ENCODE assay signal across 8 cellular contexts in genomic region chr17:29140051-29140582, GRCh38. TPM values are rescaled to one million over a fixed set of nuclear protein-coding genes. Genes with fewer than 3 reads are reported as not detected.
DNase-seq lines count a peak whose midpoint lies in the region; ATAC-seq and TF ChIP-seq lines count a peak whose summit lies in the region.

No MANE protein-coding gene starts in this region.

- H3K36me3 ChIP-seq in BE2C (no peaks in the 10 kb centered on the region), left lung (no peaks in the 10 kb centered on the region)

- DNase-seq in BE2C = peak; percentile 72
- peak; percentile 99 for DNase-seq in MV-4-11 (lab: John Stamatoyannopoulos, UW)
- DNase-seq in activated CD4-positive, CD25-positive, alpha-beta regulatory T cell (lab: John Stamatoyannopoulos, UW) = peak; percentile 55 to 78 (median 65)
- peak in 51 of 61 donors; percentile 13 to 94 (median 52) for DNase-seq in caudate nucleus (lab: John Stamatoyannopoulos, UW)
- peak; percentile 90 to 97 for DNase-seq in left lung
- DNase-seq in stimulated activated CD4-positive, alpha-beta T cell treated with anti-CD3 and anti-CD28 coated beads, Interleukin-4, amount 100 ng/mL, for 24 hours = peak; percentile 84
- DNase-seq in OCI-M2 (lab: John Stamatoyannopoulos, UW; ENCODE audit: unreplicated experiment) = no peak

- ATAC-seq in GM19463 (IDR thresholded peaks at IDR 0.05; ENCODE audit: unreplicated experiment) = peak; percentile 48
- ATAC-seq in left lung = peak; percentile 90

- H3K4me1 ChIP-seq in BE2C (peaks cover 14% of the 10 kb centered on the region), left lung (peaks cover 25 to 74% of the 10 kb centered on the region in 2 donors)

- no peaks in the 10 kb centered on the region for H3K27me3 ChIP-seq in BE2C
- no peaks in the 10 kb centered on the region for H3K27me3 ChIP-seq in left lung

- H3K27ac ChIP-seq in caudate nucleus (ENCODE audit: low read depth, low read length) (peak overlapping the region; percentile 69), left lung (peak overlapping the region; percentile 79 to 96)

- H3K4me3 ChIP-seq in BE2C (ENCODE audit: low read depth, low read length) (peak overlapping the region; percentile 28; the same call in 1 of the 2 replicates), left lung (peak overlapping the region; percentile 31 to 48)

- TF ChIP-seq CTCF in BE2C (IDR thresholded peaks at IDR 0.05; ENCODE audit: low read depth, low read length) (no peak), left lung (IDR thresholded peaks at IDR 0.05) (no peak)

- no peaks in the 10 kb centered on the region for H3K9me3 ChIP-seq in BE2C
- H3K9me3 ChIP-seq in left lung = no peaks in the 10 kb centered on the region

- intact Hi-C loops in left lung (cut with DNase I) = no loop called here

RNA-seq across cellular contexts. Expression of gene MYO18A, which starts 40.1 kb away (rescaled TPM):
- polyA plus RNA-seq in BE2C (2012; ENCODE audit: insufficient read depth, insufficient read length, low read depth) = 30.5 TPM
- 10 to 100 TPM; 55.9 to 58.3 TPM for total RNA-seq in left lung
